In the genomic region with DNA sequence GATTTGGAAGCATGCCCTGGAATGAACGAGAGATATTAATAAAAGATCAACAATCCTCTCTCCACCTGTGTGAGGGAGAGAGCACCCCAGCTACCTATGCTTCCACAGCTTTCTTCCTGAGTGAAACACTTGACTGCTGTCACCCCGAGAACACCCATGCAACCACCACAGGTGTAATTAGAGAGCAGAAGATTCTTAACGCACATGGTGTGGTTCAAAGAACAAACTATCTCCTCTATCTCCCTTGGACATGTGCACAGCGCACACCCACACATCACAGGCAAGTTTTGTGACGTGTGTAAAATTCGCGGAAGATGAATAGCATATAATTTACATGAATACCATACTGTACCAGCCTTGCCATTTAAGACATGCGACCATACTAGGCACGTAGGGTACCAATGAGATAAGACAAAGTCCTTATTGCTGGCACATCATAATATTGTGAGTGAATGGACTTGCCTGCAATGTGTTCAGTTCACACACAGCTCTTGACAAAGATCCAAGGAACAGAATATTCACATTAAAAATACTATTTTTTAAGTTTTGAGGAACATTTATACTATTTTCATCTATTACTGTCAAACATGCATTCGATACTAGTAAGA, we compare ENCODE assay signal across 9 cellular contexts. TPM values are rescaled to one million over a fixed set of nuclear protein-coding genes. Genes with fewer than 3 reads are reported as not detected.
DNase-seq lines count a peak whose midpoint lies in the region; ATAC-seq and TF ChIP-seq lines count a peak whose summit lies in the region.
"Had no signal": no experiment of that assay in that cellular context is flagged by ENCODE, and none has a peak within 500 bp of the region (broad histone marks: within the 10 kb centered on the region; RNA-seq: fewer than 3 reads in every experiment).

No MANE protein-coding gene starts in this region.

- no peak overlapping the region for H2AFZ ChIP-seq in mesenchymal stem cell (ENCODE audit: low read depth, low read length)

- 94% methylated on average over 10 of the region's 10 CpGs for WGBS in mesenchymal stem cell

- H3K4ac ChIP-seq in mesenchymal stem cell (ENCODE audit: low read depth in 1 of 2, low read length in 2 of 2), result no peak overlapping the region

- H3K4me3 ChIP-seq in Panc1 (ENCODE audit: low read depth in 2 of 2, low read length in 2 of 2) (peak overlapping the region; percentile 45 to 99), choroid plexus epithelial cell (ENCODE audit: low read depth, low read length) (no peak overlapping the region), mesenchymal stem cell (ENCODE audit: insufficient read depth in 1 of 2, low read depth in 1 of 2, low read length in 2 of 2) (no peak overlapping the region), mucosa of descending colon (no peak overlapping the region), SJCRH30 (no peak overlapping the region)
- H3K4me3 ChIP-seq: spleen had no signal

- H3K18ac ChIP-seq in mesenchymal stem cell (ENCODE audit: low read depth in 1 of 2, low read length in 2 of 2), result no peak overlapping the region

- no peak overlapping the region for H2BK15ac ChIP-seq in mesenchymal stem cell (ENCODE audit: low read depth, poor library complexity, severe bottlenecking)

- no peak overlapping the region for H2BK12ac ChIP-seq in mesenchymal stem cell (ENCODE audit: low read length in 2 of 2)

- ATAC-seq in Panc1 (no peak), GM18873 (IDR thresholded peaks at IDR 0.05; ENCODE audit: low FRiP score, unreplicated experiment) (no peak), mucosa of descending colon (no peak), HG02981 (IDR thresholded peaks at IDR 0.05; ENCODE audit: unreplicated experiment) (no peak)

- CTCF ChIA-PET in Panc1 (lab: Charles Lee), result interaction anchor here (0.6 to 0.7 kb wide), 2 partner anchors 13 to 83 kb away, joined by 3 to 4 read pairs; no protein-coding TSS in a partner anchor

- H3K9me3 ChIP-seq in Panc1 (ENCODE audit: control insufficient read depth, insufficient read depth, low read depth, low read length) (no peaks in the 10 kb centered on the region), mesenchymal stem cell (ENCODE audit: control insufficient read depth, low read length) (no peaks in the 10 kb centered on the region), mucosa of descending colon (no peaks in the 10 kb centered on the region), SJCRH30 (replicated peaks) (no peaks in the 10 kb centered on the region)
- H3K9me3 ChIP-seq: spleen had no signal

- H3K4me1 ChIP-seq in Panc1 (ENCODE audit: control insufficient read depth, insufficient read depth, low read length), result peaks cover 98% of the 10 kb centered on the region
- peaks cover 3% of the 10 kb centered on the region for H3K4me1 ChIP-seq in mesenchymal stem cell (ENCODE audit: control insufficient read depth, insufficient read depth, low read depth, low read length)
- peaks cover 23% of the 10 kb centered on the region for H3K4me1 ChIP-seq in mucosa of descending colon (ENCODE audit: low read depth)
- H3K4me1 ChIP-seq in SJCRH30, result peaks cover 79% of the 10 kb centered on the region

- no peak overlapping the region for H3K4me2 ChIP-seq in mesenchymal stem cell (ENCODE audit: low read length, poor library complexity, severe bottlenecking)

- peak overlapping the region; percentile 79 for H3K9ac ChIP-seq in mesenchymal stem cell (ENCODE audit: low read length)

- intact Hi-C loops in Panc1 (cut with micrococcal nuclease; ENCODE audit: unreplicated experiment) (no loop called here), mucosa of descending colon (cut with DNase I, micrococcal nuclease) (loop anchor here (10.0 kb wide), 1 partner anchor 300 kb away; the partner anchor contains the start of gene SLC45A1 (in 2 of the 2))

- H3K23ac ChIP-seq in mesenchymal stem cell (ENCODE audit: low read length in 2 of 2), result no peak overlapping the region

- H3K36me3 ChIP-seq in Panc1 (ENCODE audit: control insufficient read depth, insufficient read depth, low read length) (peaks cover 52% of the 10 kb centered on the region), mesenchymal stem cell (ENCODE audit: control insufficient read depth in 1 of 2, insufficient read depth in 2 of 2, low read depth in 1 of 2, low read length in 2 of 2) (peaks cover 30 to 53% of the 10 kb centered on the region in 2 experiments), mucosa of descending colon (ENCODE audit: low read depth) (no peaks in the 10 kb centered on the region), SJCRH30 (peaks cover 90% of the 10 kb centered on the region)

- TF ChIP-seq CTCF in Panc1 (IDR thresholded peaks at IDR 0.05), result no peak
- no peak for TF ChIP-seq CTCF in choroid plexus epithelial cell (conservative IDR thresholded peaks at IDR 0.05; ENCODE audit: low read depth, low read length)
- TF ChIP-seq CTCF in mucosa of descending colon (IDR thresholded peaks at IDR 0.05), result no peak

- no peak overlapping the region for H2BK120ac ChIP-seq in mesenchymal stem cell (ENCODE audit: low read depth, low read length)

- no peak overlapping the region for H2AK5ac ChIP-seq in mesenchymal stem cell (ENCODE audit: low read length, severe bottlenecking)

- BruUV-seq in Panc1 (replicated peaks; lab: Mats Ljungman, UMichigan), result no TSS peak

- in situ Hi-C loops in Panc1 (cut with HindIII; ENCODE audit: low pct_unique_long_range_greater_than_20kb, low sequenced_read_pairs), result no loop called here

- H3K27me3 ChIP-seq in Panc1 (ENCODE audit: control insufficient read depth, insufficient read depth, low read length) (no peaks in the 10 kb centered on the region), mesenchymal stem cell (ENCODE audit: control insufficient read depth in 1 of 2, insufficient read depth in 1 of 2, low read length in 2 of 2) (no peaks in the 10 kb centered on the region), SJCRH30 (no peaks in the 10 kb centered on the region)

- H4K91ac ChIP-seq in mesenchymal stem cell (ENCODE audit: low read length), result no peak overlapping the region

- no peak overlapping the region for H4K8ac ChIP-seq in mesenchymal stem cell (ENCODE audit: low read length)

- no peak for DNase-seq in Panc1 (ENCODE audit: low read depth, low spot score)
- DNase-seq in choroid plexus epithelial cell (ENCODE audit: low read depth), result peak; percentile 30
- no peak for DNase-seq in mesenchymal stem cell
- DNase-seq in mucosa of descending colon, result no peak
- no peak for DNase-seq in SJCRH30
- DNase-seq: spleen had no signal

- no peak overlapping the region for H2BK5ac ChIP-seq in mesenchymal stem cell (ENCODE audit: low read depth, low read length, poor library complexity, severe bottlenecking)

- POLR2A ChIA-PET in Panc1 (lab: Charles Lee), result interaction anchor here (0.6 kb wide), 1 partner anchor 301 kb away, joined by 4 read pairs; no protein-coding TSS in a partner anchor

- peak overlapping the region; percentile 99 for H3K27ac ChIP-seq in Panc1 (ENCODE audit: low read length)
- no peak overlapping the region for H3K27ac ChIP-seq in mesenchymal stem cell (ENCODE audit: low read length, poor library complexity, severe bottlenecking)
- H3K27ac ChIP-seq in temporal lobe (ENCODE audit: low read depth, low read length), result peak overlapping the region; percentile 13
- no peak overlapping the region for H3K27ac ChIP-seq in SJCRH30

- H3K14ac ChIP-seq in mesenchymal stem cell (ENCODE audit: low read length in 2 of 2), result no peak overlapping the region

- H3K79me1 ChIP-seq in mesenchymal stem cell (replicated peaks; ENCODE audit: low read length, poor library complexity, severe bottlenecking), result peaks cover 28% of the 10 kb centered on the region

RNA-seq across cellular contexts. Expression of gene ERRFI1, which starts 11.6 kb away (rescaled TPM):
- total RNA-seq in Panc1 (2021; ENCODE audit: unreplicated experiment) (299 TPM), temporal lobe (10.3 TPM), mucosa of descending colon (10 to 100 TPM; 48.5 to 84.0 (median 50.2) TPM)
- polyA plus RNA-seq in Panc1 (2012; ENCODE audit: insufficient read length), result 276 TPM
- polyA plus RNA-seq in mesenchymal stem cell (2013, experiment 1 of 2), result 109 TPM
- 106 TPM for polyA plus RNA-seq in mesenchymal stem cell (2013, experiment 2 of 2)
- total RNA-seq in SJCRH30 (2014; rRNA removed; shearing (Covaris generic)), result 197 and 220 TPM in 2 replicates

RNA-seq across cellular contexts. Expression of gene PARK7, which starts 53.0 kb away (rescaled TPM):
- total RNA-seq in Panc1 (2021; ENCODE audit: unreplicated experiment) (448 TPM), temporal lobe (108 TPM), mucosa of descending colon (100 to 1,000 TPM; 135 to 200 (median 186) TPM)
- polyA plus RNA-seq in Panc1 (2012; ENCODE audit: insufficient read length), result 436 TPM
- 232 TPM for polyA plus RNA-seq in mesenchymal stem cell (2013, experiment 1 of 2)
- polyA plus RNA-seq in mesenchymal stem cell (2013, experiment 2 of 2), result 236 TPM
- total RNA-seq in SJCRH30 (2014; rRNA removed; shearing (Covaris generic)), result 441 and 456 TPM in 2 replicates

Comparison
In these comparisons a context has a peak if more than half of its experiments do, and no peak if none do; other contexts are left out.
1. H3K27ac ChIP-seq: peak in Panc1 (single experiment) and temporal lobe (single experiment); none in mesenchymal stem cell (single experiment) and SJCRH30 (single experiment).
2. H3K4me3 ChIP-seq: peak in Panc1 (2 of 2); none in choroid plexus epithelial cell (single experiment), mesenchymal stem cell (0 of 2), mucosa of descending colon (single experiment) and SJCRH30 (single experiment).